In genomic region chr2:108583903-108584520, GRCh38 we compare ENCODE assay signal across 8 cellular contexts.
DNase-seq lines count a peak whose midpoint lies in the region; ATAC-seq lines count a peak whose summit lies in the region.

No MANE protein-coding gene starts in this region.

- no peaks in the 10 kb centered on the region for H3K36me3 ChIP-seq in BLaER1

- H3K9me3 Mint-ChIP-seq in dendritic cell treated with granulocyte-macrophage colony-stimulating factor and Interleukin-4, amounts not matched to agents 40 ng/mL and 50 ng/mL, for 4 days, result no peaks in the 10 kb centered on the region

- H3K4me3 Mint-ChIP-seq in dendritic cell treated with granulocyte-macrophage colony-stimulating factor and Interleukin-4, amounts not matched to agents 40 ng/mL and 50 ng/mL, for 4 days, result no peak overlapping the region

- no peaks in the 10 kb centered on the region for H3K27me3 Mint-ChIP-seq in dendritic cell treated with granulocyte-macrophage colony-stimulating factor and Interleukin-4, amounts not matched to agents 40 ng/mL and 50 ng/mL, for 4 days

- intact Hi-C loops in dendritic cell treated with granulocyte-macrophage colony-stimulating factor and Interleukin-4, amounts not matched to agents 40 ng/mL and 50 ng/mL, for 4 days (cut with micrococcal nuclease), result loop anchor here (1.0 to 10.0 kb wide), 5 partner anchors 49 to 649 kb away; partner anchors contain the start of genes GCC2 and LIMS1

- H3K9ac ChIP-seq in BLaER1, result no peak overlapping the region

- no peaks in the 10 kb centered on the region for H3K27me3 ChIP-seq in BLaER1

- peaks cover 60% of the 10 kb centered on the region for H3K4me1 Mint-ChIP-seq in dendritic cell treated with granulocyte-macrophage colony-stimulating factor and Interleukin-4, amounts not matched to agents 40 ng/mL and 50 ng/mL, for 4 days (ENCODE audit: low read depth)

- H3K27ac ChIP-seq in BLaER1, result no peak overlapping the region; the same call in 1 of the 2 replicates

- DNase-seq in NCI-H2227 treated with DMSO at 0.1 percent for 48 hours (lab: John Stamatoyannopoulos, UW) (peak; percentile 61), medulla oblongata (ENCODE audit: extremely low spot score) (peak; percentile 92)
- peak; percentile 34 for DNase-seq in stimulated activated CD8-positive, alpha-beta memory T cell treated with anti-CD3 and anti-CD28 coated beads, Interleukin-12 subunit alpha, Interleukin-12 subunit beta, amount 100 ng/mL, for 1 hour (ENCODE audit: low read depth)

- H3K4me3 ChIP-seq in BLaER1, result no peak overlapping the region

- peak overlapping the region; percentile 68 for H3K27ac Mint-ChIP-seq in dendritic cell treated with granulocyte-macrophage colony-stimulating factor and Interleukin-4, amounts not matched to agents 40 ng/mL and 50 ng/mL, for 4 days

- peaks cover 49% of the 10 kb centered on the region for H4K20me1 ChIP-seq in BLaER1

- H3K4me1 ChIP-seq in BLaER1, result peaks cover 26% of the 10 kb centered on the region

- ATAC-seq in GM18907 (IDR thresholded peaks at IDR 0.05; ENCODE audit: unreplicated experiment), result peak; percentile 75
- ATAC-seq in HG03139 (IDR thresholded peaks at IDR 0.05; ENCODE audit: unreplicated experiment), result peak; percentile 57
- ATAC-seq in activated CD4-positive, CD25-positive, alpha-beta regulatory T cell treated with anti-CD3 and anti-CD28 coated beads, Interleukin-2, amount 50 U/mL, for 24 hours, result peak; percentile 78 to 81

- H3K9me3 ChIP-seq in BLaER1, result no peaks in the 10 kb centered on the region

- H3K4me2 ChIP-seq in BLaER1, result peak overlapping the region; percentile 35

- H3K36me3 Mint-ChIP-seq in dendritic cell treated with granulocyte-macrophage colony-stimulating factor and Interleukin-4, amounts not matched to agents 40 ng/mL and 50 ng/mL, for 4 days (ENCODE audit: low read depth), result peaks cover 8% of the 10 kb centered on the region

Comparison
In these comparisons a context has a peak if more than half of its experiments do, and no peak if none do; other contexts are left out.
1. DNase-seq: peak in every context shown above with its lines; median percentile 92 in medulla oblongata; 61 in NCI-H2227 treated with DMSO at 0.1 percent for 48 hours; 34 in stimulated activated CD8-positive, alpha-beta memory T cell treated with anti-CD3 and anti-CD28 coated beads, Interleukin-12 subunit alpha, Interleukin-12 subunit beta, amount 100 ng/mL, for 1 hour.